ENCODE assay signal across 23 cellular contexts in genomic region chr12:106360400-106360994, GRCh38.
"Had no signal": no experiment of that assay in that cellular context is flagged by ENCODE, and none has a peak within 500 bp of the region (broad histone marks: within the 10 kb centered on the region; RNA-seq: fewer than 3 reads in every experiment).

No MANE protein-coding gene starts in this region.

- ATAC-seq: activated T-cell treated with anti-CD3 and anti-CD28 coated beads, Interleukin-2, amount 50 U/mL, for 72 hours; K562; PC-3 had no signal

- DNase-seq: activated CD4-positive, alpha-beta memory T cell treated with anti-CD3 and anti-CD28 coated beads for 36 hours; activated CD4-positive, alpha-beta T cell treated with anti-CD3 and anti-CD28 coated beads, Interleukin-2, amount 10 ng/mL, durations not matched to agents 7 days and 5 days; activated CD4-positive, CD25-positive, alpha-beta regulatory T cell; activated CD8-positive, alpha-beta memory T cell treated with anti-CD3 and anti-CD28 coated beads for 24 hours; activated gamma-delta T cell treated with Interleukin-2 at 50 U/mL for 16 hours; activated naive CD4-positive, alpha-beta T cell treated with anti-CD3 and anti-CD28 coated beads, Interleukin-2, amount 10 ng/mL, durations not matched to agents 7 days and 5 days; activated naive CD8-positive, alpha-beta T cell treated with anti-CD3 and anti-CD28 coated beads for 36 hours; activated T-cell treated with anti-CD3 and anti-CD28 coated beads for 4 hours; activated T-cell treated with anti-CD3 and anti-CD28 coated beads, Interleukin-2, amount 50 U/mL, for 72 hours; cerebellar nuclear complex; Kasumi-1; NCI-H1048; NCI-H146; NCI-H187 treated with DMSO at 0.1 percent for 48 hours; NCI-H2081 treated with DMSO at 0.1 percent for 48 hours; NCI-H2171; NCI-H226; NCI-H510A; NCI-H69; PC-3; SIG-M5; T-helper 1 cell had no signal

- H3K4me3 ChIP-seq: K562 had no signal
